ENCODE assay signal across 16 cellular contexts in genomic region chr18:74456017-74456408, GRCh38. TPM values are rescaled to one million over a fixed set of nuclear protein-coding genes. Genes with fewer than 3 reads are reported as not detected.
DNase-seq lines count a peak whose midpoint lies in the region; TF ChIP-seq lines count a peak whose summit lies in the region.
"Had no signal": no experiment of that assay in that cellular context is flagged by ENCODE, and none has a peak within 500 bp of the region (broad histone marks: within the 10 kb centered on the region; RNA-seq: fewer than 3 reads in every experiment).

No MANE protein-coding gene starts in this region.

- H3K9me3 ChIP-seq in right atrium auricular region (no peaks in the 10 kb centered on the region), esophagus muscularis mucosa (no peaks in the 10 kb centered on the region), parathyroid adenoma (ENCODE audit: control insufficient read depth, low read length) (no peaks in the 10 kb centered on the region)
- H3K9me3 ChIP-seq: body of pancreas had no signal

- peaks cover 89% of the 10 kb centered on the region for H3K27me3 Mint-ChIP-seq in type B pancreatic cell

- H3K9ac ChIP-seq in parathyroid adenoma, result no peak overlapping the region

- DNase-seq in right atrium auricular region (ENCODE audit: low spot score) (no peak), cardiac septum (ENCODE audit: low spot score) (no peak), esophagus muscularis mucosa (ENCODE audit: extremely low spot score) (no peak), type B pancreatic cell (ENCODE audit: extremely low spot score, unreplicated experiment) (no peak), OCI-M2 (lab: John Stamatoyannopoulos, UW; ENCODE audit: unreplicated experiment) (no peak), dermis blood vessel endothelial cell (no peak)
- DNase-seq in stimulated activated CD4-positive, alpha-beta T cell treated with anti-CD3 and anti-CD28 coated beads, Interleukin-4, amount 100 ng/mL, for 1 hour, result no peak
- DNase-seq: activated CD4-positive, CD25-positive, alpha-beta regulatory T cell; body of pancreas; DMS79; HCEC 1CT; NCI-H2029 treated with DMSO at 0.1 percent for 48 hours; NK-92 treated with Interleukin-12 subunit alpha and Interleukin-12 subunit beta, amount 100 ng/mL, for 24 hours had no signal

- H3K4me1 ChIP-seq in right atrium auricular region (peaks cover 0 to 54% of the 10 kb centered on the region in 2 donors), esophagus muscularis mucosa (peaks cover 17 to 28% (median 23%) of the 10 kb centered on the region in 4 donors), parathyroid adenoma (no peaks in the 10 kb centered on the region)

- H2AFZ ChIP-seq in parathyroid adenoma, result peak overlapping the region; percentile 46

- 12% methylated on average over 10 of the region's 10 CpGs for WGBS in esophagus muscularis mucosa

- H3K36me3 ChIP-seq in right atrium auricular region, result no peaks in the 10 kb centered on the region
- no peaks in the 10 kb centered on the region for H3K36me3 ChIP-seq in esophagus muscularis mucosa
- H3K36me3 ChIP-seq in parathyroid adenoma (ENCODE audit: control insufficient read depth, insufficient read depth, low read length), result no peaks in the 10 kb centered on the region

- H3K9me3 Mint-ChIP-seq in type B pancreatic cell, result no peaks in the 10 kb centered on the region

- no peak overlapping the region for H3K27ac Mint-ChIP-seq in type B pancreatic cell

- H3K36me3 Mint-ChIP-seq in type B pancreatic cell, result no peaks in the 10 kb centered on the region

- no peaks in the 10 kb centered on the region for H3K79me2 ChIP-seq in parathyroid adenoma

- H3K4me1 Mint-ChIP-seq in type B pancreatic cell (ENCODE audit: unreplicated experiment), result peaks cover 12% of the 10 kb centered on the region

- no peak overlapping the region for H3K4me2 ChIP-seq in parathyroid adenoma (ENCODE audit: low read length)

- peak overlapping the region; percentile 42 to 57 for H3K4me3 ChIP-seq in right atrium auricular region
- H3K4me3 ChIP-seq in esophagus muscularis mucosa, result peak overlapping the region; percentile 46 to 56 (median 48)
- peak overlapping the region; percentile 12 for H3K4me3 ChIP-seq in parathyroid adenoma (ENCODE audit: low read depth, low read length)

- H3K27me3 ChIP-seq in right atrium auricular region (no peaks in the 10 kb centered on the region), esophagus muscularis mucosa (peaks cover 0 to 66% (median 5%) of the 10 kb centered on the region in 4 donors), parathyroid adenoma (ENCODE audit: control insufficient read depth, insufficient read depth, low read length) (peaks cover 5% of the 10 kb centered on the region)

- TF ChIP-seq EP300 in esophagus muscularis mucosa (IDR thresholded peaks at IDR 0.05), result no peak

- intact Hi-C loops in cardiac septum (cut with DNase I), result no loop called here
- intact Hi-C loops in esophagus muscularis mucosa (cut with DNase I), result no loop called here

- H3K27ac ChIP-seq in right atrium auricular region, result peak overlapping the region in 1 of 2 donors; percentile 61
- no peak overlapping the region for H3K27ac ChIP-seq in esophagus muscularis mucosa (replicated peaks in 1 of 4)
- H3K27ac ChIP-seq in parathyroid adenoma, result no peak overlapping the region
- H3K27ac ChIP-seq: body of pancreas, HL-60 had no signal

- peak overlapping the region; percentile 51 for H3K4me3 Mint-ChIP-seq in type B pancreatic cell

- TF ChIP-seq POLR2A in esophagus muscularis mucosa (IDR thresholded peaks at IDR 0.05; ENCODE audit: low read depth), result no peak

- TF ChIP-seq CTCF in right atrium auricular region (IDR thresholded peaks at IDR 0.05) (no peak), esophagus muscularis mucosa (IDR thresholded peaks at IDR 0.05) (no peak), parathyroid adenoma (IDR thresholded peaks at IDR 0.05) (no peak), type B pancreatic cell (conservative IDR thresholded peaks at IDR 0.05) (no peak)

RNA-seq across cellular contexts. Expression of gene DIPK1C, which starts 1.1 kb away (rescaled TPM):
- total RNA-seq in right atrium auricular region (1 to 10 TPM in 1 of 2 donors, not detected in 1; 2.6 TPM), cardiac septum (5.9 TPM), esophagus muscularis mucosa (under 1 TPM in 3 of 4 donors, not detected in 1; 0.17 to 0.50 (median 0.45) TPM), type B pancreatic cell (ENCODE audit: low replicate concordance) (0.26 and 0.36 TPM in 2 replicates), dermis blood vessel endothelial cell (not detected in 2 replicates)
- total RNA-seq: body of pancreas, mononuclear cell had no signal

RNA-seq across cellular contexts. Expression of gene CNDP2, which starts 40.1 kb away (rescaled TPM):
- 10 to 100 TPM; 31.2 to 62.6 TPM for total RNA-seq in right atrium auricular region
- total RNA-seq in cardiac septum, result 65.7 TPM
- total RNA-seq in esophagus muscularis mucosa, result 10 to 100 TPM; 31.1 to 52.5 (median 42.9) TPM
- total RNA-seq in type B pancreatic cell (ENCODE audit: low replicate concordance), result 197 and 248 TPM in 2 replicates
- 124 and 161 TPM in 2 replicates for total RNA-seq in dermis blood vessel endothelial cell
